Comparison of ENCODE assay signal across 8 cellular contexts in the genomic region with DNA sequence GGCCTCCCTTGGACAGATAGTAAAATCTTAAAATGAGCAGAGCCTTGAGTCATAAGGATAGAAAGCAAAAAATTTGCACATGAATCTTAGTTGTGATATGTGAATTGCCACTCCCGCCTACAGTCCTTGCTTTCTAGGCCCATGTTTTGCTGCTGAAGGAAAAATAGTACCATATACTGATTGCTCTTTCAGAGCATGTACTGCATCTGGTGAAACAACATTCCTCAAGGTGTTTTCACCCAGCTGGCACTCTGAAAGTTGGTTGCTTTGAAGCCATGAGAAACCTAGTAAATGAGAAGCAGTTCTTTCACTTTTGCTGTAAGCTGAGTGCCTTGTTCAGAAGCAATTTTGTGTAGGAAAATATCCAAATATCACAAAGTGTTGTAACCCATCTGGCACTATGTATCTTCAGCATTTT. TPM values are rescaled to one million over a fixed set of nuclear protein-coding genes. Genes with fewer than 3 reads are reported as not detected.
DNase-seq lines count a peak whose midpoint lies in the region; ATAC-seq and TF ChIP-seq lines count a peak whose summit lies in the region.

No MANE protein-coding gene starts in this region.

- no peak overlapping the region for H3K14ac ChIP-seq in neuronal stem cell (ENCODE audit: low read length)

- no peak overlapping the region for H3K4ac ChIP-seq in neuronal stem cell (ENCODE audit: low read length)

- TF ChIP-seq CTCF in foreskin keratinocyte (conservative IDR thresholded peaks at IDR 0.05), result no peak

- no peak overlapping the region for H2BK15ac ChIP-seq in neuronal stem cell (ENCODE audit: low read length)

- H2AFZ ChIP-seq in neuronal stem cell (ENCODE audit: low read length), result no peak overlapping the region

- H4K8ac ChIP-seq in neuronal stem cell (ENCODE audit: low read depth, low read length), result no peak overlapping the region

- H2BK12ac ChIP-seq in neuronal stem cell (ENCODE audit: low read length), result no peak overlapping the region

- H3K27me3 ChIP-seq in foreskin keratinocyte (no peaks in the 10 kb centered on the region), neuronal stem cell (ENCODE audit: control insufficient read depth in 3 of 3, insufficient read depth in 3 of 3, low read depth in 1 of 3, low read length in 3 of 3) (no peaks in the 10 kb centered on the region)

- H3K4me2 ChIP-seq in neuronal stem cell (ENCODE audit: insufficient read depth, low read length, poor library complexity, severe bottlenecking), result no peak overlapping the region

- H3K36me3 ChIP-seq in neuronal stem cell (replicated peaks in 1 of 2; ENCODE audit: control insufficient read depth in 2 of 2, insufficient read depth in 2 of 2, low read length in 2 of 2), result peaks cover 13 to 82% of the 10 kb centered on the region in 2 donors

- peak; percentile 72 for ATAC-seq in GM18502 (IDR thresholded peaks at IDR 0.05; ENCODE audit: poor library complexity, unreplicated experiment)
- peak; percentile 62 for ATAC-seq in GM21423 (IDR thresholded peaks at IDR 0.05; ENCODE audit: unreplicated experiment)
- peak; percentile 61 for ATAC-seq in HG03469 (IDR thresholded peaks at IDR 0.05; ENCODE audit: unreplicated experiment)
- peak; percentile 53 for ATAC-seq in foreskin keratinocyte

- no peak overlapping the region for H3K4me3 ChIP-seq in neuronal stem cell (ENCODE audit: low read length in 2 of 2)

- H4K91ac ChIP-seq in neuronal stem cell (ENCODE audit: low read depth, low read length, poor library complexity), result no peak overlapping the region

- no peaks in the 10 kb centered on the region for H3K79me1 ChIP-seq in neuronal stem cell (ENCODE audit: low read depth, low read length)

- H3K9me3 ChIP-seq in neuronal stem cell (replicated peaks in 1 of 2; ENCODE audit: control insufficient read depth in 2 of 2, insufficient read depth in 1 of 2, low read depth in 1 of 2, low read length in 2 of 2), result no peaks in the 10 kb centered on the region

- H3K4me1 ChIP-seq in foreskin keratinocyte (peaks cover 7% of the 10 kb centered on the region), neuronal stem cell (ENCODE audit: control insufficient read depth in 2 of 2, insufficient read depth in 1 of 2, low read depth in 1 of 2, low read length in 2 of 2) (no peaks in the 10 kb centered on the region)

- WGBS in neuronal stem cell (ENCODE audit: extremely low coverage in 2 of 2, insufficient read length in 2 of 2, insufficient replicate concordance in 1 of 2), 2 donors, result no CpG with 5 or more reads among the region's 1 CpG

- H3K27ac ChIP-seq in foreskin keratinocyte, result no peak overlapping the region
- H3K27ac ChIP-seq in neuronal stem cell (replicated peaks; ENCODE audit: low read length), result no peak overlapping the region

- H2AK5ac ChIP-seq in neuronal stem cell (ENCODE audit: low read depth, low read length), result no peak overlapping the region

- H2BK5ac ChIP-seq in neuronal stem cell (ENCODE audit: low read length), result no peak overlapping the region

- H3K9ac ChIP-seq in neuronal stem cell (ENCODE audit: low read depth, low read length, poor library complexity), result no peak overlapping the region

- peak; percentile 41 to 73 for DNase-seq in foreskin keratinocyte
- no peak for DNase-seq in NCI-H446 treated with DMSO at 0.1 percent for 48 hours (lab: John Stamatoyannopoulos, UW)
- no peak for DNase-seq in HuH-7.5 (ENCODE audit: low spot score)
- no peak for DNase-seq in neuronal stem cell (ENCODE audit: low spot score)
- no peak for DNase-seq in NCI-H1694 treated with DMSO at 0.1 percent for 48 hours (lab: John Stamatoyannopoulos, UW)

- no peak overlapping the region for H3K23ac ChIP-seq in neuronal stem cell (ENCODE audit: low read depth, low read length, poor library complexity)

- H3K18ac ChIP-seq in neuronal stem cell (ENCODE audit: low read length), result no peak overlapping the region

- H2BK120ac ChIP-seq in neuronal stem cell (ENCODE audit: low read depth, low read length), result no peak overlapping the region

RNA-seq across cellular contexts. Expression of a gene that starts 10.3 kb away (rescaled TPM):
- 15.1 and 15.3 TPM in 2 replicates for total RNA-seq in foreskin keratinocyte
- 6.7 and 8.0 TPM in 2 replicates for polyA plus RNA-seq in foreskin keratinocyte
- polyA plus RNA-seq in neuronal stem cell (2013, experiment 1 of 2), result 8.6 TPM
- 8.3 TPM for polyA plus RNA-seq in neuronal stem cell (2013, experiment 2 of 2)

RNA-seq across cellular contexts. Expression of a gene that starts 23.4 kb away (rescaled TPM):
- 0.24 and 0.28 TPM in 2 replicates for total RNA-seq in foreskin keratinocyte
- 0.18 TPM in 2 replicates for polyA plus RNA-seq in foreskin keratinocyte
- 0.07 TPM for polyA plus RNA-seq in neuronal stem cell (2013, experiment 1 of 2)
- 0.12 TPM for polyA plus RNA-seq in neuronal stem cell (2013, experiment 2 of 2)

RNA-seq across cellular contexts. Expression of a gene that starts 27.6 kb away (rescaled TPM):
- 5.4 and 6.3 TPM in 2 replicates for total RNA-seq in foreskin keratinocyte
- 3.2 and 3.5 TPM in 2 replicates for polyA plus RNA-seq in foreskin keratinocyte
- 6.7 TPM for polyA plus RNA-seq in neuronal stem cell (2013, experiment 1 of 2)
- polyA plus RNA-seq in neuronal stem cell (2013, experiment 2 of 2), result 7.0 TPM

RNA-seq across cellular contexts. Expression of a gene that starts 51.3 kb away (rescaled TPM):
- total RNA-seq in foreskin keratinocyte, result 31.7 and 36.3 TPM in 2 replicates
- polyA plus RNA-seq in foreskin keratinocyte, result 17.5 and 20.8 TPM in 2 replicates
- polyA plus RNA-seq in neuronal stem cell (2013, experiment 1 of 2), result 27.3 TPM
- polyA plus RNA-seq in neuronal stem cell (2013, experiment 2 of 2), result 28.6 TPM

Comparison
In these comparisons a context has a peak if more than half of its experiments do, and no peak if none do; other contexts are left out.
1. DNase-seq: peak in foreskin keratinocyte (2 of 2); none in NCI-H446 treated with DMSO at 0.1 percent for 48 hours (single experiment), HuH-7.5 (single experiment), neuronal stem cell (single experiment) and NCI-H1694 treated with DMSO at 0.1 percent for 48 hours (single experiment).
2. Peak in every context shown above with its lines, with median percentiles within 50 percentile points of each other: ATAC-seq.